In the genomic region with DNA sequence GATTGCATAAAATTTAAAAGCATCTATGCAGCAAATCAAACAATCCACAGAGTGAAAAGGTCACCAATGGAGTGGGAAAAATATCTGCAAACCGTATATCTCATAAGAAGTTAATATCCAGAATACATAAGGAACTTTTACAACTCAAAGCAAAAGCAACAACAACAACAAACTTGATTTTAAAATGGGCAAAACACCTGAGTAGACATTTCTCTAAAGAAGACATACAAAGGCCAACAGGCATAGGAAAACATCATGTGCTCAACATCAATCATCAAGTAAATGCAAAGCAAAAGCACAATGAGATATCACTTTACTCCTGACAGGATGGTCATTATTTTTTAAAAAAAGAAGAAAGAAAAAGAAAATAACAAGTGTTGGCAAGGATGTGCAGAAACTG, we compare ENCODE assay signal across 3 cellular contexts.
TF ChIP-seq lines count a peak whose summit lies in the region.

No MANE protein-coding gene starts in this region.

TF ChIP-seq in HepG2, 621 proteins besides CTCF, POLR2A, EP300 and RAD21:
- TF ChIP-seq SALL2 (CRISPR knock-in tag; IDR thresholded peaks at IDR 0.05) (no peak), GFI1 (CRISPR knock-in tag; IDR thresholded peaks at IDR 0.05; ENCODE audit: borderline replicate concordance) (no peak), MAFF (IDR thresholded peaks at IDR 0.05; ENCODE audit: low read depth, low read length) (0 out of 2 replicates have a peak, but pooled peaks have one; percentile 13), ZSCAN20 (CRISPR knock-in tag; IDR thresholded peaks at IDR 0.05; ENCODE audit: borderline replicate concordance) (no peak), MAFK (conservative IDR thresholded peaks at IDR 0.05 in 1 of 2, IDR thresholded peaks at IDR 0.05 in 1 of 2; ENCODE audit: low read length in 2 of 2) (peak in 1 of 2 experiments; percentile 54; a peak in 1 of 4 replicates), MEF2D (CRISPR knock-in tag; IDR thresholded peaks at IDR 0.05) (no peak), ZNF501 (CRISPR knock-in tag; IDR thresholded peaks at IDR 0.05) (no peak), ZNF331 (CRISPR knock-in tag; IDR thresholded peaks at IDR 0.05) (no peak), ZKSCAN1 (IDR thresholded peaks at IDR 0.05; ENCODE audit: low read length) (no peak), ZNF230 (CRISPR knock-in tag; IDR thresholded peaks at IDR 0.05) (no peak), HOXA9 (CRISPR knock-in tag; IDR thresholded peaks at IDR 0.05; ENCODE audit: borderline replicate concordance) (no peak), CBX1 (IDR thresholded peaks at IDR 0.05; ENCODE audit: low read depth) (no peak)
- TF ChIP-seq, protein P1, sequence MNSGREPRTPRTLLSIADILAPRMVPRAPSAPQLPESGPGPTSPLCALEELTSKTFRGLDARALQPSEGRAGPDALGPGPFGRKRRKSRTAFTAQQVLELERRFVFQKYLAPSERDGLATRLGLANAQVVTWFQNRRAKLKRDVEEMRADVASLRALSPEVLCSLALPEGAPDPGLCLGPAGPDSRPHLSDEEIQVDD (CRISPR knock-in tag; IDR thresholded peaks at IDR 0.05; ENCODE audit: borderline replicate concordance): no peak
- TF ChIP-seq, protein P2, sequence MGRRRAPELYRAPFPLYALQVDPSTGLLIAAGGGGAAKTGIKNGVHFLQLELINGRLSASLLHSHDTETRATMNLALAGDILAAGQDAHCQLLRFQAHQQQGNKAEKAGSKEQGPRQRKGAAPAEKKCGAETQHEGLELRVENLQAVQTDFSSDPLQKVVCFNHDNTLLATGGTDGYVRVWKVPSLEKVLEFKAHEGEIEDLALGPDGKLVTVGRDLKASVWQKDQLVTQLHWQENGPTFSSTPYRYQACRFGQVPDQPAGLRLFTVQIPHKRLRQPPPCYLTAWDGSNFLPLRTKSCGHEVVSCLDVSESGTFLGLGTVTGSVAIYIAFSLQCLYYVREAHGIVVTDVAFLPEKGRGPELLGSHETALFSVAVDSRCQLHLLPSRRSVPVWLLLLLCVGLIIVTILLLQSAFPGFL (CRISPR knock-in tag; IDR thresholded peaks at IDR 0.05): no peak

TF ChIP-seq in A549, 52 proteins besides CTCF, POLR2A, EP300 and RAD21:
- no peak for TF ChIP-seq HOXA7 (CRISPR knock-in tag; IDR thresholded peaks at IDR 0.05)
- TF ChIP-seq ESRRA (IDR thresholded peaks at IDR 0.05; ENCODE audit: borderline replicate concordance, low read length): no peak
- TF ChIP-seq MAFK (IDR thresholded peaks at IDR 0.05; ENCODE audit: partially characterized antibody): peak; percentile 44
- TF ChIP-seq HEYL (CRISPR knock-in tag; IDR thresholded peaks at IDR 0.05): no peak
- no peak for TF ChIP-seq BHLHE40 (IDR thresholded peaks at IDR 0.05; ENCODE audit: low read depth, low read length)
TF ChIP-seq in A549: peak in this region for 1.

TF ChIP-seq in K562, 482 proteins besides CTCF, POLR2A, EP300 and RAD21:
- no peak for TF ChIP-seq KAT8 (IDR thresholded peaks at IDR 0.05; ENCODE audit: low read depth)
- no peak for TF ChIP-seq SRSF1 (IDR thresholded peaks at IDR 0.05; ENCODE audit: low read depth, low read length)
- TF ChIP-seq ZNF316 (IDR thresholded peaks at IDR 0.05): peak; percentile 60
- peak; percentile 22; the same call in 1 of the 2 replicates for TF ChIP-seq C11orf30 (IDR thresholded peaks at IDR 0.05; ENCODE audit: low read depth)
TF ChIP-seq in K562: peak in this region for 2.
